In the genomic region with DNA sequence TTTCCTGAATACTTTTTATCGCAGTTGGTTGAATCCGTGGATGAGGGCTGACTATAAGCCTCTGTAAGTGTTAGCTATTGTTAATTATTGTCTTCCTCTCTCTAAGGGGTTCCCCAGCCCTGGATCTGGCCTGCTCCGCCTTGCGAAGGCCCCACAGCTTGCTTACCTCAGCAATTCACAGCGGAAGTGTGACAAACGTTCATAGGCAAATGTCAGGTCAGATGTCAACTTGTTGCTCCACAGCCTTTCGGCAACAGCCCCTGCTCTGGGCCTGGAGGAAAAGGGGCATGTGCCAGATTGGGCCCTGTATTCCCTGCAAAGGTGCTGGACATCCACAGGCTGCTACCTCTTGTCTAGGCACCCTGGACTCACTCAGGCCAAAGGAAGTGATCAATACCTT, we compare ENCODE assay signal across 23 cellular contexts. TPM values are rescaled to one million over a fixed set of nuclear protein-coding genes. Genes with fewer than 3 reads are reported as not detected.
"Had no signal": no experiment of that assay in that cellular context is flagged by ENCODE, and none has a peak within 500 bp of the region (broad histone marks: within the 10 kb centered on the region; RNA-seq: fewer than 3 reads in every experiment).

No MANE protein-coding gene starts in this region.

- H3K4me3 ChIP-seq: K562, SJSA1, SK-N-MC had no signal

- H3K27ac ChIP-seq: KMS-11, SJSA1, SK-N-MC had no signal

- DNase-seq: Kasumi-1, MM.1S, NCI-H1092 treated with DMSO at 0.1 percent for 48 hours, NCI-H1436, NCI-H187, NCI-H2029, NCI-H2081 treated with DMSO at 0.1 percent for 48 hours, NCI-H2171, NCI-H226, NCI-H446, NCI-H510A, NCI-H524 treated with DMSO at 0.1 percent for 48 hours, NCI-H69, NCI-H774, Right ventricle myocardium superior, RPMI8226, SIG-M5 had no signal

- ATAC-seq: K562 had no signal

- H3K27me3 ChIP-seq: SJSA1 had no signal

- H3K9me3 ChIP-seq: SJSA1 had no signal

RNA-seq across cellular contexts. Expression of gene CELF6, which starts 25.3 kb away (rescaled TPM):
- total RNA-seq: K562, M059J had no signal

RNA-seq across cellular contexts. Expression of gene TMEM202, which starts 52.8 kb away (rescaled TPM):
- total RNA-seq: HT1080, K562, M059J, Right ventricle myocardium superior, SJSA1 had no signal
